1 cellular context compared by ENCODE assay signal in the genomic region with DNA sequence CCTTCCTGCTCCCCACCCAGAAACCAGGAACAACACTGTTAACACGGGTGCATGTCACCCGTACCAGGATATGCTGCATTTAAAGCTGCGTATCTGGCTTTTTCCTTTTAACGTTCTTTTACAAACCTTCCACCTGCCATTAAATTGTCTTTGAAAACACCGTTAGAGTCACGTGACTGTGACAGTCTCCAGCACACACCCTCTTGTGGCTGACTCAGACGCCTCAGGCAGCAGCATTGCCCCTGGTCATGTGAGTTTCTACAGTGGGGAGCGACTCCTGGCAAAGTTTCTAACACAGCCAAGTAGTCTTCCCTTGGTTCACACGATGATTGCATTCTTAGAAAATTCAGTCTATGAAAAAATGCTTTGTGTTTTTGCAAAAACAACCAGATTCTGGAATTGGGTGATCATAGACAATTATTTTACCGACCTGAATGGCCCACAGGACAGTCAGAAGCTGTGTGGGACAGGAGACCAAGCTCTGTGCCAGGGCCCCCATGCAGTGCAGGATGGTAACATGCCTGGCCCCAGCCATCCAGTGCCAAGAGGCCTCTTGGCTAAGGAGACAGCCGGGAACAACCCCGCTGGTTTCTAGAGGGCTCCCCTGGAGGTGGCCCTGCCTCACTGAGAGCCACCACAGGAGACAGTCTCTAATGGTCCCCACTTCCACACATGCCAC.
TF ChIP-seq lines count a peak whose summit lies in the region.

No MANE protein-coding gene starts in this region.

TF ChIP-seq in K562, 482 proteins besides CTCF, POLR2A, EP300 and RAD21 (continued from another document):
- TF ChIP-seq NRF1 (conservative IDR thresholded peaks at IDR 0.05 in 1 of 2, IDR thresholded peaks at IDR 0.05 in 1 of 2), result peak; percentile 27 to 29; a peak in 1 of 4 replicates
- peak; percentile 99 for TF ChIP-seq TOE1 (IDR thresholded peaks at IDR 0.05; ENCODE audit: borderline replicate concordance)
- no peak for TF ChIP-seq TOE1 (CRISPR knock-in tag; IDR thresholded peaks at IDR 0.05; ENCODE audit: borderline replicate concordance, low read depth)
- peak; percentile 69; the same call in 1 of the 2 replicates for TF ChIP-seq EHMT2 (IDR thresholded peaks at IDR 0.05)
- TF ChIP-seq TAF9B (IDR thresholded peaks at IDR 0.05; ENCODE audit: partially characterized antibody), result peak; percentile 17
- TF ChIP-seq RCOR1 (IDR thresholded peaks at IDR 0.05; ENCODE audit: borderline replicate concordance in 1 of 2, low read depth in 2 of 2, low read length in 2 of 2), result peak in 1 of 2 experiments; percentile 49; a peak in 1 of 4 replicates
- TF ChIP-seq ZNF175 (CRISPR knock-in tag; IDR thresholded peaks at IDR 0.05; ENCODE audit: low read depth), result 0 out of 2 replicates have a peak, but pooled peaks have one; percentile 30
- TF ChIP-seq PHB2 (IDR thresholded peaks at IDR 0.05; ENCODE audit: low read depth), result no peak
- 0 out of 2 replicates have a peak, but pooled peaks have one; percentile 27 for TF ChIP-seq NFRKB (IDR thresholded peaks at IDR 0.05; ENCODE audit: low read depth)
- no peak for TF ChIP-seq ATF7 (IDR thresholded peaks at IDR 0.05)
- TF ChIP-seq CBFA2T2 (conservative IDR thresholded peaks at IDR 0.05), result peak; percentile 92
- peak; percentile 76 for TF ChIP-seq PHF20 (IDR thresholded peaks at IDR 0.05; ENCODE audit: partially characterized antibody)
- peak in 1 of 2 experiments; percentile 68; a peak in 1 of 3 replicates for TF ChIP-seq CBX3 (IDR thresholded peaks at IDR 0.05; ENCODE audit: borderline replicate concordance in 1 of 2, low read length in 2 of 2)
- TF ChIP-seq MYBL2 (IDR thresholded peaks at IDR 0.05; ENCODE audit: low read depth), result peak; percentile 88
- no peak for TF ChIP-seq MYBL2 (CRISPR knock-in tag; IDR thresholded peaks at IDR 0.05; ENCODE audit: borderline replicate concordance)
- TF ChIP-seq SAP30 (IDR thresholded peaks at IDR 0.05; ENCODE audit: borderline replicate concordance, insufficient read depth, low read depth, low read length, poor library complexity, severe bottlenecking), result no peak
- TF ChIP-seq PBX2 (CRISPR knock-in tag; IDR thresholded peaks at IDR 0.05; ENCODE audit: low read depth), result no peak
- peak; percentile 30; the same call in 1 of the 2 replicates for TF ChIP-seq PBX2 (tag; conservative IDR thresholded peaks at IDR 0.05; ENCODE audit: low read depth)
- peak; percentile 67 for TF ChIP-seq ZNF592 (IDR thresholded peaks at IDR 0.05)
- no peak for TF ChIP-seq ASH1L (IDR thresholded peaks at IDR 0.05; ENCODE audit: borderline replicate concordance, low read depth, partially characterized antibody)
- TF ChIP-seq, protein P1, sequence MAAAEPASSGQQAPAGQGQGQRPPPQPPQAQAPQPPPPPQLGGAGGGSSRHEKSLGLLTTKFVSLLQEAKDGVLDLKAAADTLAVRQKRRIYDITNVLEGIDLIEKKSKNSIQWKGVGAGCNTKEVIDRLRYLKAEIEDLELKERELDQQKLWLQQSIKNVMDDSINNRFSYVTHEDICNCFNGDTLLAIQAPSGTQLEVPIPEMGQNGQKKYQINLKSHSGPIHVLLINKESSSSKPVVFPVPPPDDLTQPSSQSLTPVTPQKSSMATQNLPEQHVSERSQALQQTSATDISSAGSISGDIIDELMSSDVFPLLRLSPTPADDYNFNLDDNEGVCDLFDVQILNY (CRISPR knock-in tag; IDR thresholded peaks at IDR 0.05), result no peak
- TF ChIP-seq, protein P2, sequence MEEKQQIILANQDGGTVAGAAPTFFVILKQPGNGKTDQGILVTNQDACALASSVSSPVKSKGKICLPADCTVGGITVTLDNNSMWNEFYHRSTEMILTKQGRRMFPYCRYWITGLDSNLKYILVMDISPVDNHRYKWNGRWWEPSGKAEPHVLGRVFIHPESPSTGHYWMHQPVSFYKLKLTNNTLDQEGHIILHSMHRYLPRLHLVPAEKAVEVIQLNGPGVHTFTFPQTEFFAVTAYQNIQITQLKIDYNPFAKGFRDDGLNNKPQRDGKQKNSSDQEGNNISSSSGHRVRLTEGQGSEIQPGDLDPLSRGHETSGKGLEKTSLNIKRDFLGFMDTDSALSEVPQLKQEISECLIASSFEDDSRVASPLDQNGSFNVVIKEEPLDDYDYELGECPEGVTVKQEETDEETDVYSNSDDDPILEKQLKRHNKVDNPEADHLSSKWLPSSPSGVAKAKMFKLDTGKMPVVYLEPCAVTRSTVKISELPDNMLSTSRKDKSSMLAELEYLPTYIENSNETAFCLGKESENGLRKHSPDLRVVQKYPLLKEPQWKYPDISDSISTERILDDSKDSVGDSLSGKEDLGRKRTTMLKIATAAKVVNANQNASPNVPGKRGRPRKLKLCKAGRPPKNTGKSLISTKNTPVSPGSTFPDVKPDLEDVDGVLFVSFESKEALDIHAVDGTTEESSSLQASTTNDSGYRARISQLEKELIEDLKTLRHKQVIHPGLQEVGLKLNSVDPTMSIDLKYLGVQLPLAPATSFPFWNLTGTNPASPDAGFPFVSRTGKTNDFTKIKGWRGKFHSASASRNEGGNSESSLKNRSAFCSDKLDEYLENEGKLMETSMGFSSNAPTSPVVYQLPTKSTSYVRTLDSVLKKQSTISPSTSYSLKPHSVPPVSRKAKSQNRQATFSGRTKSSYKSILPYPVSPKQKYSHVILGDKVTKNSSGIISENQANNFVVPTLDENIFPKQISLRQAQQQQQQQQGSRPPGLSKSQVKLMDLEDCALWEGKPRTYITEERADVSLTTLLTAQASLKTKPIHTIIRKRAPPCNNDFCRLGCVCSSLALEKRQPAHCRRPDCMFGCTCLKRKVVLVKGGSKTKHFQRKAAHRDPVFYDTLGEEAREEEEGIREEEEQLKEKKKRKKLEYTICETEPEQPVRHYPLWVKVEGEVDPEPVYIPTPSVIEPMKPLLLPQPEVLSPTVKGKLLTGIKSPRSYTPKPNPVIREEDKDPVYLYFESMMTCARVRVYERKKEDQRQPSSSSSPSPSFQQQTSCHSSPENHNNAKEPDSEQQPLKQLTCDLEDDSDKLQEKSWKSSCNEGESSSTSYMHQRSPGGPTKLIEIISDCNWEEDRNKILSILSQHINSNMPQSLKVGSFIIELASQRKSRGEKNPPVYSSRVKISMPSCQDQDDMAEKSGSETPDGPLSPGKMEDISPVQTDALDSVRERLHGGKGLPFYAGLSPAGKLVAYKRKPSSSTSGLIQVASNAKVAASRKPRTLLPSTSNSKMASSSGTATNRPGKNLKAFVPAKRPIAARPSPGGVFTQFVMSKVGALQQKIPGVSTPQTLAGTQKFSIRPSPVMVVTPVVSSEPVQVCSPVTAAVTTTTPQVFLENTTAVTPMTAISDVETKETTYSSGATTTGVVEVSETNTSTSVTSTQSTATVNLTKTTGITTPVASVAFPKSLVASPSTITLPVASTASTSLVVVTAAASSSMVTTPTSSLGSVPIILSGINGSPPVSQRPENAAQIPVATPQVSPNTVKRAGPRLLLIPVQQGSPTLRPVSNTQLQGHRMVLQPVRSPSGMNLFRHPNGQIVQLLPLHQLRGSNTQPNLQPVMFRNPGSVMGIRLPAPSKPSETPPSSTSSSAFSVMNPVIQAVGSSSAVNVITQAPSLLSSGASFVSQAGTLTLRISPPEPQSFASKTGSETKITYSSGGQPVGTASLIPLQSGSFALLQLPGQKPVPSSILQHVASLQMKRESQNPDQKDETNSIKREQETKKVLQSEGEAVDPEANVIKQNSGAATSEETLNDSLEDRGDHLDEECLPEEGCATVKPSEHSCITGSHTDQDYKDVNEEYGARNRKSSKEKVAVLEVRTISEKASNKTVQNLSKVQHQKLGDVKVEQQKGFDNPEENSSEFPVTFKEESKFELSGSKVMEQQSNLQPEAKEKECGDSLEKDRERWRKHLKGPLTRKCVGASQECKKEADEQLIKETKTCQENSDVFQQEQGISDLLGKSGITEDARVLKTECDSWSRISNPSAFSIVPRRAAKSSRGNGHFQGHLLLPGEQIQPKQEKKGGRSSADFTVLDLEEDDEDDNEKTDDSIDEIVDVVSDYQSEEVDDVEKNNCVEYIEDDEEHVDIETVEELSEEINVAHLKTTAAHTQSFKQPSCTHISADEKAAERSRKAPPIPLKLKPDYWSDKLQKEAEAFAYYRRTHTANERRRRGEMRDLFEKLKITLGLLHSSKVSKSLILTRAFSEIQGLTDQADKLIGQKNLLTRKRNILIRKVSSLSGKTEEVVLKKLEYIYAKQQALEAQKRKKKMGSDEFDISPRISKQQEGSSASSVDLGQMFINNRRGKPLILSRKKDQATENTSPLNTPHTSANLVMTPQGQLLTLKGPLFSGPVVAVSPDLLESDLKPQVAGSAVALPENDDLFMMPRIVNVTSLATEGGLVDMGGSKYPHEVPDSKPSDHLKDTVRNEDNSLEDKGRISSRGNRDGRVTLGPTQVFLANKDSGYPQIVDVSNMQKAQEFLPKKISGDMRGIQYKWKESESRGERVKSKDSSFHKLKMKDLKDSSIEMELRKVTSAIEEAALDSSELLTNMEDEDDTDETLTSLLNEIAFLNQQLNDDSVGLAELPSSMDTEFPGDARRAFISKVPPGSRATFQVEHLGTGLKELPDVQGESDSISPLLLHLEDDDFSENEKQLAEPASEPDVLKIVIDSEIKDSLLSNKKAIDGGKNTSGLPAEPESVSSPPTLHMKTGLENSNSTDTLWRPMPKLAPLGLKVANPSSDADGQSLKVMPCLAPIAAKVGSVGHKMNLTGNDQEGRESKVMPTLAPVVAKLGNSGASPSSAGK (IDR thresholded peaks at IDR 0.05), result peak; percentile 84
